Comparison of ENCODE assay signal across 9 cellular contexts in genomic region chr17:80779961-80780380, GRCh38.
DNase-seq lines count a peak whose midpoint lies in the region; ATAC-seq and TF ChIP-seq lines count a peak whose summit lies in the region.
"Had no signal": no experiment of that assay in that cellular context is flagged by ENCODE, and none has a peak within 500 bp of the region (broad histone marks: within the 10 kb centered on the region; RNA-seq: fewer than 3 reads in every experiment).

No MANE protein-coding gene starts in this region.

- H3K9me3 ChIP-seq in CD4-positive, alpha-beta T cell (ENCODE audit: control insufficient read depth, low read length): no peaks in the 10 kb centered on the region
- no peaks in the 10 kb centered on the region for H3K9me3 ChIP-seq in neural progenitor cell (ENCODE audit: low read depth)

- peaks cover 76% of the 10 kb centered on the region for H3K4me1 Mint-ChIP-seq in CD4-positive, alpha-beta T cell (ENCODE audit: low read depth)
- H3K4me1 Mint-ChIP-seq in neural progenitor cell (peaks cover 42% of the 10 kb centered on the region), type B pancreatic cell (ENCODE audit: unreplicated experiment) (peaks cover 27% of the 10 kb centered on the region)

- H3K9me3 Mint-ChIP-seq in CD4-positive, alpha-beta T cell: no peaks in the 10 kb centered on the region
- no peaks in the 10 kb centered on the region for H3K9me3 Mint-ChIP-seq in neural progenitor cell
- H3K9me3 Mint-ChIP-seq in type B pancreatic cell: no peaks in the 10 kb centered on the region

- ATAC-seq in CD4-positive, alpha-beta T cell (ENCODE audit: poor library complexity): no peak
- no peak for ATAC-seq in HG03175 (IDR thresholded peaks at IDR 0.05; ENCODE audit: unreplicated experiment)

- no peaks in the 10 kb centered on the region for H3K27me3 Mint-ChIP-seq in CD4-positive, alpha-beta T cell
- H3K27me3 Mint-ChIP-seq in neural progenitor cell (ENCODE audit: insufficient read depth, low read depth): no peaks in the 10 kb centered on the region
- no peaks in the 10 kb centered on the region for H3K27me3 Mint-ChIP-seq in type B pancreatic cell

- H3K4me3 ChIP-seq in cardiac fibroblast (replicated peaks in 1 of 2; ENCODE audit: low read depth in 2 of 2, low read length in 2 of 2) (no peak overlapping the region), neural progenitor cell (no peak overlapping the region)
- H3K4me3 ChIP-seq: dorsolateral prefrontal cortex had no signal

- H3K4me1 ChIP-seq in neural progenitor cell: peaks cover 45% of the 10 kb centered on the region

- peaks cover 13% of the 10 kb centered on the region for H4K20me1 ChIP-seq in neural progenitor cell (ENCODE audit: low read depth)

- POLR2A ChIA-PET in CD4-positive, alpha-beta T cell (lab: Charles Lee): interaction anchor here (1.0 to 4.4 kb wide), 4 partner anchors 11 to 116 kb away, joined by 3 to 57 read pairs (median 4); no protein-coding TSS in a partner anchor

- peaks cover 30% of the 10 kb centered on the region for H3K36me3 Mint-ChIP-seq in CD4-positive, alpha-beta T cell (ENCODE audit: low read depth)
- H3K36me3 Mint-ChIP-seq in neural progenitor cell (peaks cover 14% of the 10 kb centered on the region), type B pancreatic cell (peaks cover 12% of the 10 kb centered on the region)

- no peaks in the 10 kb centered on the region for H3K36me3 ChIP-seq in neural progenitor cell

- H3K27ac Mint-ChIP-seq in CD4-positive, alpha-beta T cell: peak overlapping the region; percentile 85
- H3K27ac Mint-ChIP-seq in neural progenitor cell: peak overlapping the region; percentile 44
- H3K27ac Mint-ChIP-seq in type B pancreatic cell: no peak overlapping the region

- H3K9ac ChIP-seq in neural progenitor cell: no peak overlapping the region

- H3K4me3 Mint-ChIP-seq in CD4-positive, alpha-beta T cell: peak overlapping the region; percentile 36
- no peak overlapping the region for H3K4me3 Mint-ChIP-seq in neural progenitor cell
- no peak overlapping the region for H3K4me3 Mint-ChIP-seq in type B pancreatic cell

- CTCF ChIA-PET in CD4-positive, alpha-beta T cell (lab: Charles Lee): interaction anchor here (1.8 kb wide), 2 partner anchors 10 to 112 kb away, joined by 6 to 7 read pairs; no protein-coding TSS in a partner anchor

- DNase-seq in CD4-positive, alpha-beta T cell: no peak
- DNase-seq in MV-4-11 (lab: John Stamatoyannopoulos, UW) (peak; percentile 82), cardiac fibroblast (ENCODE audit: low read depth in 2 of 2) (peak; percentile 39 to 86), neural progenitor cell (ENCODE audit: low spot score) (no peak), NCI-H1105 treated with DMSO at 0.1 percent for 48 hours (lab: John Stamatoyannopoulos, UW) (no peak), AG08396 (ENCODE audit: low spot score) (no peak), type B pancreatic cell (ENCODE audit: extremely low spot score, unreplicated experiment) (no peak)

- no peaks in the 10 kb centered on the region for H3K79me2 ChIP-seq in neural progenitor cell (ENCODE audit: low read depth)

- intact Hi-C loops in CD4-positive, alpha-beta T cell (cut with DNase I, micrococcal nuclease): loop anchor here (2.0 to 10.0 kb wide), 5 partner anchors 15 to 118 kb away; no protein-coding TSS in a partner anchor

- H3K27ac ChIP-seq in CD4-positive, alpha-beta T cell (ENCODE audit: low read depth, low read length): peak overlapping the region; percentile 55
- no peak overlapping the region for H3K27ac ChIP-seq in neural progenitor cell
- H3K27ac ChIP-seq: dorsolateral prefrontal cortex had no signal

- peak overlapping the region; percentile 5 for H3K4me2 ChIP-seq in neural progenitor cell

- TF ChIP-seq CTCF in CD4-positive, alpha-beta T cell (IDR thresholded peaks at IDR 0.05): no peak
- TF ChIP-seq CTCF in cardiac fibroblast (IDR thresholded peaks at IDR 0.05; ENCODE audit: low read depth, low read length) (no peak), neural progenitor cell (IDR thresholded peaks at IDR 0.05) (no peak), type B pancreatic cell (conservative IDR thresholded peaks at IDR 0.05) (no peak)

- H3K27me3 ChIP-seq in CD4-positive, alpha-beta T cell (ENCODE audit: control insufficient read depth, insufficient read depth, low read length): no peaks in the 10 kb centered on the region
- no peaks in the 10 kb centered on the region for H3K27me3 ChIP-seq in neural progenitor cell
- H3K27me3 ChIP-seq: dorsolateral prefrontal cortex had no signal

- no peak overlapping the region for H2AFZ ChIP-seq in neural progenitor cell (replicated peaks)

- H3F3A ChIP-seq in neural progenitor cell (ENCODE audit: low read depth): no peaks in the 10 kb centered on the region

Comparison
In these comparisons a context has a peak if more than half of its experiments do, and no peak if none do; other contexts are left out.
1. DNase-seq: peak in MV-4-11 (single experiment) and cardiac fibroblast (2 of 2); none in CD4-positive, alpha-beta T cell (0 of 10), neural progenitor cell (single experiment), NCI-H1105 treated with DMSO at 0.1 percent for 48 hours (single experiment), AG08396 (single experiment) and type B pancreatic cell (single experiment).